Comparison of ENCODE assay signal across 8 cellular contexts in the genomic region with DNA sequence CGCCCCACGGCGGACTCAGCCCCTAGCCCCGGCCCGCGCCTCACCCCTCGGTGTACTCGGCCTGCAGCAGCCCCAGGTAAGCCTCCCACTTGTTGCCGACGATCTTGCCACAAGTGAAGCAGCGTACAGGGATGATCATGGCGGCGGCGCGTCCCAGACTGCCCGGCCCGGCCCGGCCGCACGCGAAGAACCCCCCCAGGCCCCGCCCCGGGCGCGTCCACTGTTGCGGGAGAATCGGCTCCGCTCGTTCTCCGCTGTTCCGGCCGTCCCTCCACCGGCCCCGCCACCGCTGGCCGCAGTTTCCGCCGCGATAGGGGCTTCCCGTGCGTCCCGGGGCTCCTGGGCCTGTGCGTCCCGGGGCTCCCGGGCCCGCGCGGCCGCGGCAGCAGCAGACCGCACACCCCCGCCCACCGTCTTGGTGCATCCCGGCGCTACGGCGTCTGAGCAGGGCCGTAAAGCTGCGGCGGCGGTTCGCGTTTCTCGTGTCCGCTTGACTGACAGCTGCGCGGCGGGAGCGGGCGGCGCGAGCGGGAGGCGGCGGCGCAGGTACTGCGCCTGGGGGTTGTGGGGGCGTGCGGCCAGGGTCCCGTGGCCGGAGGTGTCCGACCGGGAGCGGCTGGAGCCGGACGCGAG. TPM values are rescaled to one million over a fixed set of nuclear protein-coding genes. Genes with fewer than 3 reads are reported as not detected.
DNase-seq lines count a peak whose midpoint lies in the region; ATAC-seq and TF ChIP-seq lines count a peak whose summit lies in the region.

A gene (minus strand): TSS at position 160 of the 633 bp plus-strand sequence. CDS start 21 bp downstream, at position 139.
A gene with protein sequence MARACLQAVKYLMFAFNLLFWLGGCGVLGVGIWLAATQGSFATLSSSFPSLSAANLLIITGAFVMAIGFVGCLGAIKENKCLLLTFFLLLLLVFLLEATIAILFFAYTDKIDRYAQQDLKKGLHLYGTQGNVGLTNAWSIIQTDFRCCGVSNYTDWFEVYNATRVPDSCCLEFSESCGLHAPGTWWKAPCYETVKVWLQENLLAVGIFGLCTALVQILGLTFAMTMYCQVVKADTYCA (plus strand): TSS at position 483 of the 633 bp plus-strand sequence. CDS start 7,453 bp downstream, outside the sequence.

- peaks cover 4% of the 10 kb centered on the region for H3K27me3 Mint-ChIP-seq in activated CD4-positive, alpha-beta T cell treated with anti-CD3 and anti-CD28 coated beads for 36 hours
- H3K27me3 Mint-ChIP-seq in chondrocyte (ENCODE audit: low read depth): no peaks in the 10 kb centered on the region

- H3K9me3 Mint-ChIP-seq in activated CD4-positive, alpha-beta T cell treated with anti-CD3 and anti-CD28 coated beads for 36 hours (ENCODE audit: low read depth): no peaks in the 10 kb centered on the region
- H3K9me3 Mint-ChIP-seq in chondrocyte (ENCODE audit: low read depth): no peaks in the 10 kb centered on the region

- H3K27ac Mint-ChIP-seq in activated CD4-positive, alpha-beta T cell treated with anti-CD3 and anti-CD28 coated beads for 36 hours: peak within 1 kb of the TSS; percentile 87
- peak within 1 kb of the TSS; percentile 94 for H3K27ac Mint-ChIP-seq in chondrocyte (ENCODE audit: unreplicated experiment)

- POLR2A ChIA-PET in activated CD4-positive, alpha-beta T cell treated with anti-CD3 and anti-CD28 coated beads for 36 hours (lab: Charles Lee): interaction anchor here (0.9 to 1.0 kb wide), 2 partner anchors 9 to 22 kb away, joined by 3 to 4 read pairs; no protein-coding TSS in a partner anchor

- TF ChIP-seq CTCF in chondrocyte (IDR thresholded peaks at IDR 0.05): no peak

- H2AFZ ChIP-seq in ACC112 (ENCODE audit: low read length, unreplicated experiment): no peak within 1 kb of the TSS

- intact Hi-C loops in activated CD4-positive, alpha-beta T cell treated with anti-CD3 and anti-CD28 coated beads for 36 hours (cut with DNase I, micrococcal nuclease): loop anchor here (1.0 to 10.0 kb wide), 13 partner anchors 9 to 922 kb away; a partner anchor contains a TSS

- H3K36me3 Mint-ChIP-seq in activated CD4-positive, alpha-beta T cell treated with anti-CD3 and anti-CD28 coated beads for 36 hours (ENCODE audit: low read depth): peaks cover 7% of the 10 kb centered on the region
- peaks cover 5% of the 10 kb centered on the region for H3K36me3 Mint-ChIP-seq in chondrocyte (ENCODE audit: low read depth)

- H3K4me1 Mint-ChIP-seq in activated CD4-positive, alpha-beta T cell treated with anti-CD3 and anti-CD28 coated beads for 36 hours: peaks cover 22% of the 10 kb centered on the region
- peaks cover 61% of the 10 kb centered on the region for H3K4me1 Mint-ChIP-seq in chondrocyte (ENCODE audit: low read depth)

- peaks cover 68% of the 10 kb centered on the region for H3K79me2 ChIP-seq in ACC112 (ENCODE audit: control insufficient read depth, insufficient read depth, low read length, unreplicated experiment)

- DNase-seq in NCI-H2227 treated with DMSO at 0.1 percent for 48 hours (lab: John Stamatoyannopoulos, UW) (peak; percentile 92), chondrocyte (ENCODE audit: low spot score) (no peak), kidney glomerular epithelial cell (lab: John Stamatoyannopoulos, UW) (peak; percentile 88)
- DNase-seq in activated CD4-positive, alpha-beta T cell treated with anti-CD3 and anti-CD28 coated beads for 36 hours: peak; percentile 94
- peak; percentile 80 to 83 for DNase-seq in stimulated activated CD4-positive, alpha-beta T cell treated with anti-CD3 and anti-CD28 coated beads, Interleukin-15, amount 100 ng/mL, for 48 hours (ENCODE audit: low read depth in 2 of 2)

- peaks cover 14% of the 10 kb centered on the region; the same call in 1 of the 2 replicates for H3K36me3 ChIP-seq in ACC112 (ENCODE audit: insufficient read depth, low read length)

- H3K27me3 ChIP-seq in ACC112 (ENCODE audit: insufficient read depth, low read length): no peaks in the 10 kb centered on the region

- ATAC-seq in GM18858 (IDR thresholded peaks at IDR 0.05; ENCODE audit: unreplicated experiment): peak; percentile 44
- ATAC-seq in HG03064 (IDR thresholded peaks at IDR 0.05; ENCODE audit: low read depth, unreplicated experiment): peak; percentile 58
- peak; percentile 80 for ATAC-seq in activated CD4-positive, alpha-beta T cell treated with anti-CD3 and anti-CD28 coated beads for 36 hours

- H3K4me3 Mint-ChIP-seq in activated CD4-positive, alpha-beta T cell treated with anti-CD3 and anti-CD28 coated beads for 36 hours: peak within 1 kb of the TSS; percentile 84
- H3K4me3 Mint-ChIP-seq in chondrocyte (ENCODE audit: unreplicated experiment): peak within 1 kb of the TSS; percentile 85

- H3K4me1 ChIP-seq in ACC112 (ENCODE audit: control insufficient read depth, insufficient read depth, low read length, unreplicated experiment): peaks cover 57% of the 10 kb centered on the region

- H3K4me3 ChIP-seq in ACC112 (ENCODE audit: low read depth, low read length): peak within 1 kb of the TSS; percentile 88

- peak within 1 kb of the TSS; percentile 93 for H3K27ac ChIP-seq in ACC112 (ENCODE audit: low read depth, low read length)

- CTCF ChIA-PET in activated CD4-positive, alpha-beta T cell treated with anti-CD3 and anti-CD28 coated beads for 36 hours (lab: Charles Lee): interaction anchor here (1.2 kb wide), 1 partner anchor 17 kb away, joined by 3 read pairs; no protein-coding TSS in a partner anchor

RNA-seq across cellular contexts. Expression of the first gene that starts in this region (rescaled TPM):
- 10 to 100 TPM; 74.6 to 79.4 TPM for total RNA-seq in activated CD4-positive, alpha-beta T cell treated with anti-CD3 and anti-CD28 coated beads for 36 hours
- 139 to 173 TPM (median 142 TPM) in 3 replicates for total RNA-seq in chondrocyte

RNA-seq across cellular contexts. Expression of the second gene that starts in this region (rescaled TPM):
- total RNA-seq in activated CD4-positive, alpha-beta T cell treated with anti-CD3 and anti-CD28 coated beads for 36 hours: 1 to 10 TPM; 5.2 to 6.0 TPM
- total RNA-seq in chondrocyte: 62.3 to 115 TPM (median 69.2 TPM) in 3 replicates
